In the genomic region with DNA sequence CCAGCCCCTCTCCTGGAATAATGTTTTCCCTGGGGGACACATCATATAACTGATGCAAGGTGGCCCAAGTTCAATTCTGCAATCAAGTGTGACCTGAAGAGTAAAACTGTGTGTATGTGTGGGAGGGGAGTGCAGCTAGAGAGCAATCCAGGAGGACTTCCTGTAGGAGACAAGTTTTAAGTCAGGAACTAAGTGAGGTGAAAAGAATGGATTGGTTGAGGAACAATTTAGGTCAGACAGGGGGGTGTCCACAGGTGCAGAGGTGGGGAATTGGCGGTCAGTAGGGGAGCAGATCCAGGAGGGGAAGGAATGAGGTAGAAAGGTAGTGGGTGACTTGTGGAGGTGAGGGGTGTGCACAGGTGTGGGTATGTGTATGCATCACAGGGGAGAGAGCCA, we compare ENCODE assay signal across 1 cellular context.
TF ChIP-seq lines count a peak whose summit lies in the region.

No MANE protein-coding gene starts in this region.

TF ChIP-seq in IMR-90, 13 proteins besides CTCF, POLR2A, EP300 and RAD21 (continued from another document):
- TF ChIP-seq, protein P1, sequence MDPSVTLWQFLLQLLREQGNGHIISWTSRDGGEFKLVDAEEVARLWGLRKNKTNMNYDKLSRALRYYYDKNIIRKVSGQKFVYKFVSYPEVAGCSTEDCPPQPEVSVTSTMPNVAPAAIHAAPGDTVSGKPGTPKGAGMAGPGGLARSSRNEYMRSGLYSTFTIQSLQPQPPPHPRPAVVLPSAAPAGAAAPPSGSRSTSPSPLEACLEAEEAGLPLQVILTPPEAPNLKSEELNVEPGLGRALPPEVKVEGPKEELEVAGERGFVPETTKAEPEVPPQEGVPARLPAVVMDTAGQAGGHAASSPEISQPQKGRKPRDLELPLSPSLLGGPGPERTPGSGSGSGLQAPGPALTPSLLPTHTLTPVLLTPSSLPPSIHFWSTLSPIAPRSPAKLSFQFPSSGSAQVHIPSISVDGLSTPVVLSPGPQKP (IDR thresholded peaks at IDR 0.05; ENCODE audit: borderline replicate concordance, low read depth, low read length): no peak
- TF ChIP-seq NFE2L2 (IDR thresholded peaks at IDR 0.05; ENCODE audit: low read depth, low read length): no peak
- TF ChIP-seq BHLHE40 (IDR thresholded peaks at IDR 0.05; ENCODE audit: low read depth, low read length): no peak
- TF ChIP-seq CHD1 (IDR thresholded peaks at IDR 0.05; ENCODE audit: low read depth, low read length): no peak
- TF ChIP-seq RFX5 (IDR thresholded peaks at IDR 0.05; ENCODE audit: low read depth, low read length): no peak
- no peak for TF ChIP-seq MAFK (IDR thresholded peaks at IDR 0.05; ENCODE audit: low read depth, low read length)
- TF ChIP-seq, protein P2, sequence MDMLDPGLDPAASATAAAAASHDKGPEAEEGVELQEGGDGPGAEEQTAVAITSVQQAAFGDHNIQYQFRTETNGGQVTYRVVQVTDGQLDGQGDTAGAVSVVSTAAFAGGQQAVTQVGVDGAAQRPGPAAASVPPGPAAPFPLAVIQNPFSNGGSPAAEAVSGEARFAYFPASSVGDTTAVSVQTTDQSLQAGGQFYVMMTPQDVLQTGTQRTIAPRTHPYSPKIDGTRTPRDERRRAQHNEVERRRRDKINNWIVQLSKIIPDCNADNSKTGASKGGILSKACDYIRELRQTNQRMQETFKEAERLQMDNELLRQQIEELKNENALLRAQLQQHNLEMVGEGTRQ (IDR thresholded peaks at IDR 0.05; ENCODE audit: low read depth, low read length): no peak
- no peak for TF ChIP-seq SMC3 (IDR thresholded peaks at IDR 0.05; ENCODE audit: low read depth, low read length)
- no peak for TF ChIP-seq FOS (IDR thresholded peaks at IDR 0.05; ENCODE audit: low read depth, low read length)
